ENCODE assay signal across 19 cellular contexts in the genomic region with DNA sequence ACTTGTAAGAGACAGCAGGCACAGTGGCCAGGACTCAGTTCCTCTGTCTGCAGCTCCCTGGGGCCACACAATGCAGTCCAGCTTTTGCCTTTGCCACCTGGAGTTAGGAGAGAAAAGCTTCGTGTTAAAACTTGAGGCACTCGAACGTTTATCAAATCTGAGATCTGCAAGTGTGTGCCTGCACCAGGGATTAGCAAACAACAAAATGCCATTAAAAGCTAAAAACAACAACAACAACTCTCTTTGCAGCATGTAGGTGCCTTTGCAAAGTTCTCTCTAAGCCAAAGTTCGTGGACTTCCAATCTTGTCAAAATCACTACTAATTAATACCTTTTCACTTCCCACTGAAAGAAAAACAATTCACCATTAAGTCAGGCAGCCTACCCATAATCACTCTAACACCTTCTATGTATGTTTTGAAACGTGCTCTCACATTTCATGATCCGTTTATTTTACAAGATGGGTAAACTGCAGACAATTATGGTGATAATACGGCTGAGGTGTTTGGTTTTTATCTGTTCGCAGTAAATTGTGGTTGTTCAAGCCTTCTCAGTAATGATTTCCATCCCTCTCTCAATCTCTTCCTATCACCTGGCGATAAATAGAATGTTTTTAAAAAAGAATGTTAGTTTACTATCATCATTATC. TPM values are rescaled to one million over a fixed set of nuclear protein-coding genes. Genes with fewer than 3 reads are reported as not detected.
DNase-seq lines count a peak whose midpoint lies in the region; ATAC-seq and TF ChIP-seq lines count a peak whose summit lies in the region.
"Had no signal": no experiment of that assay in that cellular context is flagged by ENCODE, and none has a peak within 500 bp of the region (broad histone marks: within the 10 kb centered on the region; RNA-seq: fewer than 3 reads in every experiment).

No MANE protein-coding gene starts in this region.

- no peak overlapping the region for H3K4me3 Mint-ChIP-seq in endodermal cell
- no peak overlapping the region for H3K4me3 Mint-ChIP-seq in activated CD4-positive, alpha-beta T cell treated with anti-CD3 and anti-CD28 coated beads for 36 hours

- CTCF ChIA-PET in activated CD4-positive, alpha-beta T cell treated with anti-CD3 and anti-CD28 coated beads for 36 hours (lab: Charles Lee): interaction anchor here (0.5 to 0.7 kb wide), 2 partner anchors 21 to 335 kb away, joined by 3 read pairs; no protein-coding TSS in a partner anchor

- ATAC-seq in activated CD4-positive, alpha-beta T cell treated with anti-CD3 and anti-CD28 coated beads for 36 hours: no peak
- ATAC-seq in GM18517 (IDR thresholded peaks at IDR 0.05; ENCODE audit: unreplicated experiment) (no peak), SK-N-SH treated with all-trans-retinoic acid at 6 μM for 48 hours (no peak)
- ATAC-seq: GM12878 had no signal

- H3K4me3 ChIP-seq in endodermal cell (ENCODE audit: low read length): peak overlapping the region; percentile 60
- H3K4me3 ChIP-seq: GM12878 had no signal

- POLR2A ChIA-PET in activated CD4-positive, alpha-beta T cell treated with anti-CD3 and anti-CD28 coated beads for 36 hours (lab: Charles Lee): no interaction called here

- H3K4me1 Mint-ChIP-seq in endodermal cell: peaks cover 40% of the 10 kb centered on the region
- no peaks in the 10 kb centered on the region for H3K4me1 Mint-ChIP-seq in activated CD4-positive, alpha-beta T cell treated with anti-CD3 and anti-CD28 coated beads for 36 hours

- H3K36me3 ChIP-seq in endodermal cell (ENCODE audit: control insufficient read depth, insufficient read depth, low read length): no peaks in the 10 kb centered on the region
- H3K36me3 ChIP-seq: BE2C had no signal

- H3K4me1 ChIP-seq in endodermal cell (ENCODE audit: control insufficient read depth, insufficient read depth, low read length): peaks cover 13% of the 10 kb centered on the region
- H3K4me1 ChIP-seq: BE2C had no signal

- H3K36me3 Mint-ChIP-seq in endodermal cell (ENCODE audit: low read depth): no peaks in the 10 kb centered on the region
- H3K36me3 Mint-ChIP-seq in activated CD4-positive, alpha-beta T cell treated with anti-CD3 and anti-CD28 coated beads for 36 hours (ENCODE audit: low read depth): no peaks in the 10 kb centered on the region
- H3K36me3 Mint-ChIP-seq: CD4-positive, CD25-positive, alpha-beta regulatory T cell had no signal

- no peak overlapping the region for H3K27ac ChIP-seq in endodermal cell (ENCODE audit: low read depth, low read length)
- H3K27ac ChIP-seq: RWPE1 had no signal

- no peak for TF ChIP-seq CTCF in endodermal cell (conservative IDR thresholded peaks at IDR 0.05)

- intact Hi-C loops in activated CD4-positive, alpha-beta T cell treated with anti-CD3 and anti-CD28 coated beads for 36 hours (cut with DNase I, micrococcal nuclease): no loop called here

- H3K9me3 Mint-ChIP-seq in endodermal cell: no peaks in the 10 kb centered on the region
- no peaks in the 10 kb centered on the region for H3K9me3 Mint-ChIP-seq in activated CD4-positive, alpha-beta T cell treated with anti-CD3 and anti-CD28 coated beads for 36 hours (ENCODE audit: low read depth)
- H3K9me3 Mint-ChIP-seq: CD4-positive, CD25-positive, alpha-beta regulatory T cell had no signal

- 51% methylated on average over 6 to 8 of the region's 9 CpGs for WGBS in endodermal cell (ENCODE audit: insufficient coverage in 1 of 2, insufficient read length in 1 of 2), 2 experiments

- H3K9me3 ChIP-seq in endodermal cell (ENCODE audit: control insufficient read depth, low read length): no peaks in the 10 kb centered on the region
- H3K9me3 ChIP-seq: BE2C, Caco-2 had no signal

- H3K27ac Mint-ChIP-seq in endodermal cell: no peak overlapping the region
- no peak overlapping the region for H3K27ac Mint-ChIP-seq in activated CD4-positive, alpha-beta T cell treated with anti-CD3 and anti-CD28 coated beads for 36 hours
- H3K27ac Mint-ChIP-seq: CD4-positive, CD25-positive, alpha-beta regulatory T cell had no signal

- H3K27me3 ChIP-seq in endodermal cell (ENCODE audit: control insufficient read depth, insufficient read depth, low read length, poor library complexity, severe bottlenecking): peaks cover 57% of the 10 kb centered on the region
- H3K27me3 ChIP-seq: BE2C had no signal

- no peak overlapping the region for H3K9ac ChIP-seq in endodermal cell (ENCODE audit: extremely low read depth, low read length, poor library complexity, severe bottlenecking)

- H3K27me3 Mint-ChIP-seq in endodermal cell (ENCODE audit: insufficient read depth): peaks cover 44% of the 10 kb centered on the region
- peaks cover 24% of the 10 kb centered on the region for H3K27me3 Mint-ChIP-seq in activated CD4-positive, alpha-beta T cell treated with anti-CD3 and anti-CD28 coated beads for 36 hours

- peak; percentile 29 for DNase-seq in NCI-H2171 treated with DMSO at 0.1 percent for 48 hours (lab: John Stamatoyannopoulos, UW)
- no peak for DNase-seq in NCI-H2171 (lab: John Stamatoyannopoulos, UW)
- DNase-seq in NCI-H69 (lab: John Stamatoyannopoulos, UW): peak; percentile 68
- DNase-seq in endodermal cell: peak; percentile 49
- no peak for DNase-seq in activated CD4-positive, alpha-beta T cell treated with anti-CD3 and anti-CD28 coated beads for 36 hours
- DNase-seq in pons (ENCODE audit: low spot score): no peak
- DNase-seq: BE2C; Caco-2; CD4-positive, CD25-positive, alpha-beta regulatory T cell; GF-D8; NCI-H1105 treated with DMSO at 0.1 percent for 48 hours; NCI-H446; NCI-H526 treated with DMSO at 0.1 percent for 48 hours; OCI-M1; SIG-M5 had no signal

TF ChIP-seq in SK-N-SH treated with all-trans-retinoic acid at 6 μM for 48 hours, 23 proteins besides CTCF, POLR2A, EP300 and RAD21 (continues in another document):
- TF ChIP-seq TSHZ2 (CRISPR knock-in tag; IDR thresholded peaks at IDR 0.05) (no peak), CSRNP3 (CRISPR knock-in tag; IDR thresholded peaks at IDR 0.05) (no peak), ZNF70 (CRISPR knock-in tag; IDR thresholded peaks at IDR 0.05) (no peak), ZFP3 (CRISPR knock-in tag; IDR thresholded peaks at IDR 0.05) (no peak), ZNF565 (CRISPR knock-in tag; conservative IDR thresholded peaks at IDR 0.05; ENCODE audit: low read depth) (no peak), ESRRG (CRISPR knock-in tag; IDR thresholded peaks at IDR 0.05) (no peak), PPARA (CRISPR knock-in tag; IDR thresholded peaks at IDR 0.05; ENCODE audit: borderline replicate concordance) (no peak), OSR1 (CRISPR knock-in tag; IDR thresholded peaks at IDR 0.05) (no peak)
- TF ChIP-seq, protein P1, sequence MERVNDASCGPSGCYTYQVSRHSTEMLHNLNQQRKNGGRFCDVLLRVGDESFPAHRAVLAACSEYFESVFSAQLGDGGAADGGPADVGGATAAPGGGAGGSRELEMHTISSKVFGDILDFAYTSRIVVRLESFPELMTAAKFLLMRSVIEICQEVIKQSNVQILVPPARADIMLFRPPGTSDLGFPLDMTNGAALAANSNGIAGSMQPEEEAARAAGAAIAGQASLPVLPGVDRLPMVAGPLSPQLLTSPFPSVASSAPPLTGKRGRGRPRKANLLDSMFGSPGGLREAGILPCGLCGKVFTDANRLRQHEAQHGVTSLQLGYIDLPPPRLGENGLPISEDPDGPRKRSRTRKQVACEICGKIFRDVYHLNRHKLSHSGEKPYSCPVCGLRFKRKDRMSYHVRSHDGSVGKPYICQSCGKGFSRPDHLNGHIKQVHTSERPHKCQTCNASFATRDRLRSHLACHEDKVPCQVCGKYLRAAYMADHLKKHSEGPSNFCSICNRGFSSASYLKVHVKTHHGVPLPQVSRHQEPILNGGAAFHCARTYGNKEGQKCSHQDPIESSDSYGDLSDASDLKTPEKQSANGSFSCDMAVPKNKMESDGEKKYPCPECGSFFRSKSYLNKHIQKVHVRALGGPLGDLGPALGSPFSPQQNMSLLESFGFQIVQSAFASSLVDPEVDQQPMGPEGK (CRISPR knock-in tag; IDR thresholded peaks at IDR 0.05; ENCODE audit: borderline replicate concordance): no peak

RNA-seq across cellular contexts. Expression of gene SDK1, which starts 36.2 kb away (rescaled TPM):
- 10 to 100 TPM; 22.7 to 23.1 TPM for total RNA-seq in endodermal cell
- 8.3 TPM for polyA plus RNA-seq in endodermal cell (2013, experiment 1 of 2)
- polyA plus RNA-seq in endodermal cell (2013, experiment 2 of 2): 6.5 TPM
- 1 to 10 TPM; 1.1 to 1.9 TPM for total RNA-seq in activated CD4-positive, alpha-beta T cell treated with anti-CD3 and anti-CD28 coated beads for 36 hours
- polyA plus RNA-seq: CD4-positive, CD25-positive, alpha-beta regulatory T cell had no signal

Comparison
In these comparisons a context has a peak if more than half of its experiments do, and no peak if none do; other contexts are left out.
1. DNase-seq: peak in NCI-H2171 treated with DMSO at 0.1 percent for 48 hours (single experiment), NCI-H69 (single experiment) and endodermal cell (single experiment); none in NCI-H2171 (single experiment), activated CD4-positive, alpha-beta T cell treated with anti-CD3 and anti-CD28 coated beads for 36 hours (single experiment) and pons (single experiment).
2. RNA of gene SDK1, which starts 36.2 kb away (total RNA-seq): 22.7 to 23.1 TPM in endodermal cell; 1.1 to 1.9 TPM in activated CD4-positive, alpha-beta T cell treated with anti-CD3 and anti-CD28 coated beads for 36 hours; every median in the first group is over 4 times any median in the second.